In the genomic region with DNA sequence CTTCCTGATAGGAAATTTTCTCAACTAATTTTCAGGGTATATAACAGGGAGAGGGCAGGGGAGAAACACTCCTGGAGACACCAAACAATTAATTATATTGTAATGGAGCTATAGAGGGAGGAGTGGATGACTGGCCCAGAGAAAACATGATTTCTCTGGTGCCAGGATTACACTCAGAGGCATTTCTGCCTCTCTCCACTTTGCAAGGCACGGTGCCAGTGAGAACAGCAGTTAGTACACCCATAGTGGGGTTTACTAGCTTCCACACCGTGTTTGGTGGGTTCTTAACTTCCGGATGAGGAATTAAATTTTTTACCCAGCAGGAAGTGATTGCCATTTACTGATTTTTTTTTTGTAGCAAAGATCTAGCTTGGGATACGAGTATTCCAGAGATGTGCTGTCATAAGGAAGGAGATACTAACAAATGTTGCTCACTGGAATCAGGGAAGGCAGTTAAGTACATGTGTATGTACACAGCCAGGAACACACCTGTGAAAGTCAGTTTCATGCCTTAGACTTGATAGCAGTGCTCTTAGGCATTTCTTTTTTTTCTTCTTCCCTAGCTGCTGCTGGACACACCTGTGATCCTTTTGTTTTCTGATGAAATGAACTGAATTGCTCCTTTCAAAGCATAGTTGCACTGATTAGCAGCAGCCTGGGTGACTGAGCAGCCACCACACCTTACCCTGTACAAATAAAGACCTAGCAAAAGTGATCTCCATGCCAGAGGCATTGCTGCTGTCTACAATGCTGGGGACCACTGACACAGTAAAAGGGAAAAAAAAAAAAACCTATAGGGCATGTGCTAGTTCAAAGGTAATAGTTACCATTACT, we compare ENCODE assay signal across 1 cellular context.
TF ChIP-seq lines count a peak whose summit lies in the region.

No MANE protein-coding gene starts in this region.

TF ChIP-seq in GM23338, 12 proteins besides CTCF, POLR2A, EP300 and RAD21:
- TF ChIP-seq, protein P1, sequence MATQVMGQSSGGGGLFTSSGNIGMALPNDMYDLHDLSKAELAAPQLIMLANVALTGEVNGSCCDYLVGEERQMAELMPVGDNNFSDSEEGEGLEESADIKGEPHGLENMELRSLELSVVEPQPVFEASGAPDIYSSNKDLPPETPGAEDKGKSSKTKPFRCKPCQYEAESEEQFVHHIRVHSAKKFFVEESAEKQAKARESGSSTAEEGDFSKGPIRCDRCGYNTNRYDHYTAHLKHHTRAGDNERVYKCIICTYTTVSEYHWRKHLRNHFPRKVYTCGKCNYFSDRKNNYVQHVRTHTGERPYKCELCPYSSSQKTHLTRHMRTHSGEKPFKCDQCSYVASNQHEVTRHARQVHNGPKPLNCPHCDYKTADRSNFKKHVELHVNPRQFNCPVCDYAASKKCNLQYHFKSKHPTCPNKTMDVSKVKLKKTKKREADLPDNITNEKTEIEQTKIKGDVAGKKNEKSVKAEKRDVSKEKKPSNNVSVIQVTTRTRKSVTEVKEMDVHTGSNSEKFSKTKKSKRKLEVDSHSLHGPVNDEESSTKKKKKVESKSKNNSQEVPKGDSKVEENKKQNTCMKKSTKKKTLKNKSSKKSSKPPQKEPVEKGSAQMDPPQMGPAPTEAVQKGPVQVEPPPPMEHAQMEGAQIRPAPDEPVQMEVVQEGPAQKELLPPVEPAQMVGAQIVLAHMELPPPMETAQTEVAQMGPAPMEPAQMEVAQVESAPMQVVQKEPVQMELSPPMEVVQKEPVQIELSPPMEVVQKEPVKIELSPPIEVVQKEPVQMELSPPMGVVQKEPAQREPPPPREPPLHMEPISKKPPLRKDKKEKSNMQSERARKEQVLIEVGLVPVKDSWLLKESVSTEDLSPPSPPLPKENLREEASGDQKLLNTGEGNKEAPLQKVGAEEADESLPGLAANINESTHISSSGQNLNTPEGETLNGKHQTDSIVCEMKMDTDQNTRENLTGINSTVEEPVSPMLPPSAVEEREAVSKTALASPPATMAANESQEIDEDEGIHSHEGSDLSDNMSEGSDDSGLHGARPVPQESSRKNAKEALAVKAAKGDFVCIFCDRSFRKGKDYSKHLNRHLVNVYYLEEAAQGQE (IDR thresholded peaks at IDR 0.05; ENCODE audit: unreplicated experiment), result no peak
- TF ChIP-seq, protein P2, sequence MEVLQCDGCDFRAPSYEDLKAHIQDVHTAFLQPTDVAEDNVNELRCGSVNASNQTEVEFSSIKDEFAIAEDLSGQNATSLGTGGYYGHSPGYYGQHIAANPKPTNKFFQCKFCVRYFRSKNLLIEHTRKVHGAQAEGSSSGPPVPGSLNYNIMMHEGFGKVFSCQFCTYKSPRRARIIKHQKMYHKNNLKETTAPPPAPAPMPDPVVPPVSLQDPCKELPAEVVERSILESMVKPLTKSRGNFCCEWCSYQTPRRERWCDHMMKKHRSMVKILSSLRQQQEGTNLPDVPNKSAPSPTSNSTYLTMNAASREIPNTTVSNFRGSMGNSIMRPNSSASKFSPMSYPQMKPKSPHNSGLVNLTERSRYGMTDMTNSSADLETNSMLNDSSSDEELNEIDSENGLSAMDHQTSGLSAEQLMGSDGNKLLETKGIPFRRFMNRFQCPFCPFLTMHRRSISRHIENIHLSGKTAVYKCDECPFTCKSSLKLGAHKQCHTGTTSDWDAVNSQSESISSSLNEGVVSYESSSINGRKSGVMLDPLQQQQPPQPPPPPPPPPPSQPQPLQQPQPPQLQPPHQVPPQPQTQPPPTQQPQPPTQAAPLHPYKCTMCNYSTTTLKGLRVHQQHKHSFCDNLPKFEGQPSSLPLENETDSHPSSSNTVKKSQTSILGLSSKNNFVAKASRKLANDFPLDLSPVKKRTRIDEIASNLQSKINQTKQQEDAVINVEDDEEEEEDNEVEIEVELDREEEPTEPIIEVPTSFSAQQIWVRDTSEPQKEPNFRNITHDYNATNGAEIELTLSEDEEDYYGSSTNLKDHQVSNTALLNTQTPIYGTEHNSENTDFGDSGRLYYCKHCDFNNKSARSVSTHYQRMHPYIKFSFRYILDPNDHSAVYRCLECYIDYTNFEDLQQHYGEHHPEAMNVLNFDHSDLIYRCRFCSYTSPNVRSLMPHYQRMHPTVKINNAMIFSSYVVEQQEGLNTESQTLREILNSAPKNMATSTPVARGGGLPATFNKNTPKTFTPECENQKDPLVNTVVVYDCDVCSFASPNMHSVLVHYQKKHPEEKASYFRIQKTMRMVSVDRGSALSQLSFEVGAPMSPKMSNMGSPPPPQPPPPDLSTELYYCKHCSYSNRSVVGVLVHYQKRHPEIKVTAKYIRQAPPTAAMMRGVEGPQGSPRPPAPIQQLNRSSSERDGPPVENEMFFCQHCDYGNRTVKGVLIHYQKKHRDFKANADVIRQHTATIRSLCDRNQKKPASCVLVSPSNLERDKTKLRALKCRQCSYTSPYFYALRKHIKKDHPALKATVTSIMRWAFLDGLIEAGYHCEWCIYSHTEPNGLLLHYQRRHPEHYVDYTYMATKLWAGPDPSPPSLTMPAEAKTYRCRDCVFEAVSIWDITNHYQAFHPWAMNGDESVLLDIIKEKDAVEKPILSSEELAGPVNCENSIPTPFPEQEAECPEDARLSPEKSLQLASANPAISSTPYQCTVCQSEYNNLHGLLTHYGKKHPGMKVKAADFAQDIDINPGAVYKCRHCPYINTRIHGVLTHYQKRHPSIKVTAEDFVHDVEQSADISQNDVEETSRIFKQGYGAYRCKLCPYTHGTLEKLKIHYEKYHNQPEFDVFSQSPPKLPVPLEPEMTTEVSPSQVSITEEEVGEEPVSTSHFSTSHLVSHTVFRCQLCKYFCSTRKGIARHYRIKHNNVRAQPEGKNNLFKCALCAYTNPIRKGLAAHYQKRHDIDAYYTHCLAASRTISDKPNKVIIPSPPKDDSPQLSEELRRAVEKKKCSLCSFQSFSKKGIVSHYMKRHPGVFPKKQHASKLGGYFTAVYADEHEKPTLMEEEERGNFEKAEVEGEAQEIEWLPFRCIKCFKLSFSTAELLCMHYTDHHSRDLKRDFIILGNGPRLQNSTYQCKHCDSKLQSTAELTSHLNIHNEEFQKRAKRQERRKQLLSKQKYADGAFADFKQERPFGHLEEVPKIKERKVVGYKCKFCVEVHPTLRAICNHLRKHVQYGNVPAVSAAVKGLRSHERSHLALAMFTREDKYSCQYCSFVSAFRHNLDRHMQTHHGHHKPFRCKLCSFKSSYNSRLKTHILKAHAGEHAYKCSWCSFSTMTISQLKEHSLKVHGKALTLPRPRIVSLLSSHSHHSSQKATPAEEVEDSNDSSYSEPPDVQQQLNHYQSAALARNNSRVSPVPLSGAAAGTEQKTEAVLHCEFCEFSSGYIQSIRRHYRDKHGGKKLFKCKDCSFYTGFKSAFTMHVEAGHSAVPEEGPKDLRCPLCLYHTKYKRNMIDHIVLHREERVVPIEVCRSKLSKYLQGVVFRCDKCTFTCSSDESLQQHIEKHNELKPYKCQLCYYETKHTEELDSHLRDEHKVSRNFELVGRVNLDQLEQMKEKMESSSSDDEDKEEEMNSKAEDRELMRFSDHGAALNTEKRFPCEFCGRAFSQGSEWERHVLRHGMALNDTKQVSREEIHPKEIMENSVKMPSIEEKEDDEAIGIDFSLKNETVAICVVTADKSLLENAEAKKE (CRISPR knock-in tag; IDR thresholded peaks at IDR 0.05), result no peak
- TF ChIP-seq POLR2AphosphoS5 (IDR thresholded peaks at IDR 0.05; ENCODE audit: low read depth) (no peak), JUNB (IDR thresholded peaks at IDR 0.05; ENCODE audit: unreplicated experiment) (no peak), EZH2phosphoT487 (IDR thresholded peaks at IDR 0.05; ENCODE audit: unreplicated experiment) (no peak), ZNF114 (CRISPR knock-in tag; IDR thresholded peaks at IDR 0.05) (no peak), STAT1 (IDR thresholded peaks at IDR 0.05; ENCODE audit: unreplicated experiment) (no peak), CREB1 (CRISPR knock-in tag; IDR thresholded peaks at IDR 0.05; ENCODE audit: low read depth) (no peak), NANOG (IDR thresholded peaks at IDR 0.05; ENCODE audit: borderline replicate concordance) (no peak), EZH2 (IDR thresholded peaks at IDR 0.05; ENCODE audit: low read depth, unreplicated experiment) (no peak), ZNF331 (CRISPR knock-in tag; IDR thresholded peaks at IDR 0.05; ENCODE audit: low read depth) (no peak)
- TF ChIP-seq, protein P3, sequence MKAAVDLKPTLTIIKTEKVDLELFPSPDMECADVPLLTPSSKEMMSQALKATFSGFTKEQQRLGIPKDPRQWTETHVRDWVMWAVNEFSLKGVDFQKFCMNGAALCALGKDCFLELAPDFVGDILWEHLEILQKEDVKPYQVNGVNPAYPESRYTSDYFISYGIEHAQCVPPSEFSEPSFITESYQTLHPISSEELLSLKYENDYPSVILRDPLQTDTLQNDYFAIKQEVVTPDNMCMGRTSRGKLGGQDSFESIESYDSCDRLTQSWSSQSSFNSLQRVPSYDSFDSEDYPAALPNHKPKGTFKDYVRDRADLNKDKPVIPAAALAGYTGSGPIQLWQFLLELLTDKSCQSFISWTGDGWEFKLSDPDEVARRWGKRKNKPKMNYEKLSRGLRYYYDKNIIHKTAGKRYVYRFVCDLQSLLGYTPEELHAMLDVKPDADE (IDR thresholded peaks at IDR 0.05), result no peak
TF ChIP-seq in GM23338: peak in this region for 0.
